24 cellular contexts compared by ENCODE assay signal in genomic region chr5:116754556-116754955, GRCh38.
DNase-seq lines count a peak whose midpoint lies in the region; ATAC-seq, FAIRE-seq and TF ChIP-seq lines count a peak whose summit lies in the region.
"Had no signal": no experiment of that assay in that cellular context is flagged by ENCODE, and none has a peak within 500 bp of the region (broad histone marks: within the 10 kb centered on the region; RNA-seq: fewer than 3 reads in every experiment).

No MANE protein-coding gene starts in this region.

- H3K9ac ChIP-seq in HUES6 (ENCODE audit: low read length) (no peak overlapping the region), keratinocyte (ENCODE audit: control insufficient read depth, extremely low read depth, insufficient read depth, low read length) (no peak overlapping the region), mesenchymal stem cell (ENCODE audit: low read length) (no peak overlapping the region)
- H3K9ac ChIP-seq: GM23248 had no signal

- no peak overlapping the region for H4K91ac ChIP-seq in mesenchymal stem cell (ENCODE audit: low read length)

- H3K9me3 Mint-ChIP-seq in WTC11 = peaks cover 26% of the 10 kb centered on the region

- no peak overlapping the region for H2BK15ac ChIP-seq in mesenchymal stem cell (ENCODE audit: low read depth, poor library complexity, severe bottlenecking)

- FAIRE-seq in keratinocyte (lab: Jason Lieb, UNC) = no peak
- FAIRE-seq: A204.1, G401.6, GM12892, HepG2 had no signal

- H3K27me3 Mint-ChIP-seq in WTC11 (ENCODE audit: low read depth) = peaks cover 3% of the 10 kb centered on the region; the same call in 1 of the 2 replicates
- H3K27me3 Mint-ChIP-seq: CD8-positive, alpha-beta memory T cell had no signal

- H3K36me3 ChIP-seq in HUES6 (ENCODE audit: control insufficient read depth, insufficient read depth, low read length) = no peaks in the 10 kb centered on the region
- H3K36me3 ChIP-seq in keratinocyte (ENCODE audit: control insufficient read depth in 2 of 2, extremely low read depth in 1 of 2, insufficient read depth in 2 of 2, low read length in 2 of 2) = no peaks in the 10 kb centered on the region
- no peaks in the 10 kb centered on the region for H3K36me3 ChIP-seq in mesenchymal stem cell (ENCODE audit: control insufficient read depth in 1 of 2, insufficient read depth in 2 of 2, low read depth in 1 of 2, low read length in 2 of 2)
- H3K36me3 ChIP-seq: SJSA1 had no signal

- no peak overlapping the region for H3K4me3 ChIP-seq in HUES6 (ENCODE audit: low read depth, low read length)
- H3K4me3 ChIP-seq in keratinocyte (ENCODE audit: control insufficient read depth in 2 of 3, extremely low read depth in 1 of 3, insufficient read depth in 2 of 3, low read depth in 1 of 3, low read length in 3 of 3) = no peak overlapping the region
- no peak overlapping the region for H3K4me3 ChIP-seq in mesenchymal stem cell (ENCODE audit: insufficient read depth in 1 of 2, low read depth in 1 of 2, low read length in 2 of 2)
- H3K4me3 ChIP-seq: GM23248, SJSA1 had no signal

- H3K4me2 ChIP-seq in keratinocyte (ENCODE audit: control insufficient read depth, extremely low read depth, insufficient read depth, low read depth, low read length) = no peak overlapping the region
- no peak overlapping the region for H3K4me2 ChIP-seq in mesenchymal stem cell (ENCODE audit: low read length, poor library complexity, severe bottlenecking)

- DNase-seq in WTC11 (ENCODE audit: low spot score) = no peak
- DNase-seq in keratinocyte (ENCODE audit: low read depth, low spot score) = peak; percentile 9
- peak; percentile 30 for DNase-seq in renal cortical epithelial cell (ENCODE audit: low read depth)
- no peak for DNase-seq in NCI-H446 (lab: John Stamatoyannopoulos, UW)
- no peak for DNase-seq in effector CD4-positive, alpha-beta T cell
- no peak for DNase-seq in mesenchymal stem cell
- DNase-seq: CD8-positive, alpha-beta memory T cell; GM23248; HCEC 1CT; KG1; NCI-H1092; NCI-H1436; NCI-H1930; NCI-H2227 treated with DMSO at 0.1 percent for 48 hours; NCI-H510A treated with DMSO at 0.1 percent for 48 hours; NCI-H748 treated with DMSO at 0.1 percent for 48 hours had no signal

- H3K4me3 Mint-ChIP-seq in WTC11 = no peak overlapping the region
- H3K4me3 Mint-ChIP-seq: CD8-positive, alpha-beta memory T cell had no signal

- no peak overlapping the region for H2AK5ac ChIP-seq in mesenchymal stem cell (ENCODE audit: low read length, severe bottlenecking)

- POLR2A ChIA-PET in WTC11 (lab: Charles Lee) = no interaction called here

- H3K27ac ChIP-seq in HUES6 (ENCODE audit: low read depth, low read length) (peak overlapping the region; percentile 31; the same call in 1 of the 2 replicates), keratinocyte (ENCODE audit: control insufficient read depth, insufficient read depth, low read length) (no peak overlapping the region), mesenchymal stem cell (ENCODE audit: low read length, poor library complexity, severe bottlenecking) (no peak overlapping the region)
- H3K27ac ChIP-seq: C4-2B, GM23248, SJSA1 had no signal

- H3K23ac ChIP-seq in mesenchymal stem cell (ENCODE audit: low read length in 2 of 2) = no peak overlapping the region

- CTCF ChIA-PET in WTC11 (lab: Charles Lee) = no interaction called here

- H3K14ac ChIP-seq in mesenchymal stem cell (ENCODE audit: low read length in 2 of 2) = no peak overlapping the region

- H3K27ac Mint-ChIP-seq in WTC11 = peak overlapping the region; percentile 63
- H3K27ac Mint-ChIP-seq: CD8-positive, alpha-beta memory T cell had no signal

- H3K9me1 ChIP-seq in keratinocyte (ENCODE audit: control insufficient read depth, extremely low read depth, insufficient read depth, low read length) = no peaks in the 10 kb centered on the region

- H4K8ac ChIP-seq in mesenchymal stem cell (ENCODE audit: low read length) = no peak overlapping the region

- H3K18ac ChIP-seq in mesenchymal stem cell (ENCODE audit: low read depth in 1 of 2, low read length in 2 of 2) = no peak overlapping the region

- H2BK12ac ChIP-seq in mesenchymal stem cell (ENCODE audit: low read length in 2 of 2) = no peak overlapping the region

- no peaks in the 10 kb centered on the region for H3K79me1 ChIP-seq in mesenchymal stem cell (replicated peaks; ENCODE audit: low read length, poor library complexity, severe bottlenecking)

- H3K27me3 ChIP-seq in HUES6 (ENCODE audit: control insufficient read depth, insufficient read depth, low read length) (no peaks in the 10 kb centered on the region), keratinocyte (ENCODE audit: control insufficient read depth, extremely low read depth, insufficient read depth, low read length) (no peaks in the 10 kb centered on the region), mesenchymal stem cell (ENCODE audit: control insufficient read depth in 1 of 2, insufficient read depth in 1 of 2, low read length in 2 of 2) (no peaks in the 10 kb centered on the region)
- H3K27me3 ChIP-seq: SJSA1 had no signal

- no peaks in the 10 kb centered on the region for H4K20me1 ChIP-seq in keratinocyte (ENCODE audit: control insufficient read depth, extremely low read depth, insufficient read depth, low read length)

- H2BK120ac ChIP-seq in mesenchymal stem cell (ENCODE audit: low read depth, low read length) = no peak overlapping the region

- H3K4me1 ChIP-seq in HUES6 (ENCODE audit: control insufficient read depth, insufficient read depth, low read length) (peaks cover 24% of the 10 kb centered on the region; the same call in 1 of the 2 replicates), keratinocyte (ENCODE audit: control insufficient read depth, extremely low read depth, insufficient read depth, low read length) (no peaks in the 10 kb centered on the region), mesenchymal stem cell (ENCODE audit: control insufficient read depth, insufficient read depth, low read depth, low read length) (peaks cover 2% of the 10 kb centered on the region)
- H3K4me1 ChIP-seq: SJSA1 had no signal

- peak; percentile 64 for ATAC-seq in WTC11
- ATAC-seq: HepG2, Panc1 had no signal

- TF ChIP-seq CTCF in WTC11 (IDR thresholded peaks at IDR 0.05) = no peak
- TF ChIP-seq CTCF in keratinocyte (optimal IDR thresholded peaks at IDR 0.05 in 1 of 3, IDR thresholded peaks at IDR 0.05 in 1 of 3, conservative IDR thresholded peaks at IDR 0.05 in 1 of 3; ENCODE audit: extremely low read depth in 1 of 3, insufficient read depth in 2 of 3, low read length in 3 of 3) = no peak

- H2AFZ ChIP-seq in keratinocyte (ENCODE audit: control insufficient read depth, low read length) = no peak overlapping the region
- no peak overlapping the region for H2AFZ ChIP-seq in mesenchymal stem cell (ENCODE audit: low read depth, low read length)
- H2AFZ ChIP-seq: GM23248 had no signal

- peaks cover 25% of the 10 kb centered on the region for H3K36me3 Mint-ChIP-seq in WTC11
- H3K36me3 Mint-ChIP-seq: CD8-positive, alpha-beta memory T cell had no signal

- dilution Hi-C loops in keratinocyte (cut with MboI; ENCODE audit: extremely low pct_ligation_motif_present, low sequenced_read_pairs) = no loop called here

- no peak overlapping the region for H3K4ac ChIP-seq in mesenchymal stem cell (ENCODE audit: low read depth in 1 of 2, low read length in 2 of 2)

- H2BK5ac ChIP-seq in mesenchymal stem cell (ENCODE audit: low read depth, low read length, poor library complexity, severe bottlenecking) = no peak overlapping the region

- H3K79me2 ChIP-seq in keratinocyte (ENCODE audit: control insufficient read depth, insufficient read depth, low read length) = no peaks in the 10 kb centered on the region

- H3K4me1 Mint-ChIP-seq in WTC11 = peaks cover 56% of the 10 kb centered on the region
- H3K4me1 Mint-ChIP-seq: CD8-positive, alpha-beta memory T cell had no signal

- peaks cover 20% of the 10 kb centered on the region for H3K9me3 ChIP-seq in HUES6 (ENCODE audit: control insufficient read depth, insufficient read depth, low read depth, low read length)
- no peaks in the 10 kb centered on the region for H3K9me3 ChIP-seq in keratinocyte (ENCODE audit: control insufficient read depth, low read depth, low read length)
- H3K9me3 ChIP-seq in mesenchymal stem cell (ENCODE audit: control insufficient read depth, low read length) = no peaks in the 10 kb centered on the region

TF ChIP-seq in WTC11, 78 proteins besides CTCF, POLR2A, EP300 and RAD21 (continues in another document):
- TF ChIP-seq RELA (CRISPR knock-in tag; IDR thresholded peaks at IDR 0.05; ENCODE audit: borderline replicate concordance) (no peak), GTF2I (CRISPR knock-in tag; conservative IDR thresholded peaks at IDR 0.05) (no peak), NFE2L1 (CRISPR knock-in tag; IDR thresholded peaks at IDR 0.05) (no peak), ZNF512 (CRISPR knock-in tag; IDR thresholded peaks at IDR 0.05; ENCODE audit: borderline replicate concordance) (no peak), JAZF1 (CRISPR knock-in tag; IDR thresholded peaks at IDR 0.05) (no peak)
- TF ChIP-seq, protein P1, sequence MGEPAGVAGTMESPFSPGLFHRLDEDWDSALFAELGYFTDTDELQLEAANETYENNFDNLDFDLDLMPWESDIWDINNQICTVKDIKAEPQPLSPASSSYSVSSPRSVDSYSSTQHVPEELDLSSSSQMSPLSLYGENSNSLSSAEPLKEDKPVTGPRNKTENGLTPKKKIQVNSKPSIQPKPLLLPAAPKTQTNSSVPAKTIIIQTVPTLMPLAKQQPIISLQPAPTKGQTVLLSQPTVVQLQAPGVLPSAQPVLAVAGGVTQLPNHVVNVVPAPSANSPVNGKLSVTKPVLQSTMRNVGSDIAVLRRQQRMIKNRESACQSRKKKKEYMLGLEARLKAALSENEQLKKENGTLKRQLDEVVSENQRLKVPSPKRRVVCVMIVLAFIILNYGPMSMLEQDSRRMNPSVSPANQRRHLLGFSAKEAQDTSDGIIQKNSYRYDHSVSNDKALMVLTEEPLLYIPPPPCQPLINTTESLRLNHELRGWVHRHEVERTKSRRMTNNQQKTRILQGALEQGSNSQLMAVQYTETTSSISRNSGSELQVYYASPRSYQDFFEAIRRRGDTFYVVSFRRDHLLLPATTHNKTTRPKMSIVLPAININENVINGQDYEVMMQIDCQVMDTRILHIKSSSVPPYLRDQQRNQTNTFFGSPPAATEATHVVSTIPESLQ (CRISPR knock-in tag; IDR thresholded peaks at IDR 0.05) = no peak

Comparison
In these comparisons a context has a peak if more than half of its experiments do, and no peak if none do; other contexts are left out.
1. DNase-seq: peak in keratinocyte (single experiment) and renal cortical epithelial cell (single experiment); none in WTC11 (single experiment), NCI-H446 (0 of 2), effector CD4-positive, alpha-beta T cell (single experiment) and mesenchymal stem cell (single experiment).